Comparison of ENCODE assay signal across 9 cellular contexts in genomic region chr4:145679991-145680455, GRCh38. TPM values are rescaled to one million over a fixed set of nuclear protein-coding genes. Genes with fewer than 3 reads are reported as not detected.
DNase-seq lines count a peak whose midpoint lies in the region; ATAC-seq and TF ChIP-seq lines count a peak whose summit lies in the region.
"Had no signal": no experiment of that assay in that cellular context is flagged by ENCODE, and none has a peak within 500 bp of the region (broad histone marks: within the 10 kb centered on the region; RNA-seq: fewer than 3 reads in every experiment).

TSS of gene C4orf51 (plus strand) at chr4:145680146. CDS start at chr4:145680204, 58 bp downstream.

- no peaks in the 10 kb centered on the region for H3K9me3 ChIP-seq in ovary

- H3K9me3 Mint-ChIP-seq in activated CD4-positive, alpha-beta T cell treated with anti-CD3 and anti-CD28 coated beads, Interleukin-2, amount 10 ng/mL, durations not matched to agents 24 days and 14 days: peaks cover 13% of the 10 kb centered on the region

- H3K27ac Mint-ChIP-seq in activated CD4-positive, alpha-beta T cell treated with anti-CD3 and anti-CD28 coated beads, Interleukin-2, amount 10 ng/mL, durations not matched to agents 24 days and 14 days: no peak within 1 kb of the TSS
- H3K27ac Mint-ChIP-seq: activated naive CD8-positive, alpha-beta T cell treated with anti-CD3 and anti-CD28 coated beads, Interleukin-2, amount 10 ng/mL, durations not matched to agents 7 days and 5 days had no signal

- POLR2A ChIA-PET in RWPE1 (lab: Yijun Ruan, JAX; ENCODE audit: low non-redundant PET): no interaction called here

- H3K4me1 Mint-ChIP-seq in activated CD4-positive, alpha-beta T cell treated with anti-CD3 and anti-CD28 coated beads, Interleukin-2, amount 10 ng/mL, durations not matched to agents 24 days and 14 days: no peaks in the 10 kb centered on the region
- H3K4me1 Mint-ChIP-seq: activated naive CD8-positive, alpha-beta T cell treated with anti-CD3 and anti-CD28 coated beads, Interleukin-2, amount 10 ng/mL, durations not matched to agents 7 days and 5 days had no signal

- TF ChIP-seq EP300 in ovary (IDR thresholded peaks at IDR 0.05): no peak

- no peak within 1 kb of the TSS for H3K4me3 ChIP-seq in ovary

- no peak within 1 kb of the TSS for H3K4me3 Mint-ChIP-seq in activated CD4-positive, alpha-beta T cell treated with anti-CD3 and anti-CD28 coated beads, Interleukin-2, amount 10 ng/mL, durations not matched to agents 24 days and 14 days
- H3K4me3 Mint-ChIP-seq: activated naive CD8-positive, alpha-beta T cell treated with anti-CD3 and anti-CD28 coated beads, Interleukin-2, amount 10 ng/mL, durations not matched to agents 7 days and 5 days had no signal

- DNase-seq in GM04503 (ENCODE audit: low read depth) (peak; percentile 55), RWPE1 (ENCODE audit: low spot score) (peak; percentile 29), foreskin keratinocyte (peak; percentile 16 to 54), putamen (ENCODE audit: low spot score) (peak; percentile 18), ovary (no peak), GDM1 (lab: John Stamatoyannopoulos, UW) (no peak)
- DNase-seq in activated CD4-positive, alpha-beta T cell treated with anti-CD3 and anti-CD28 coated beads, Interleukin-2, amount 10 ng/mL, durations not matched to agents 24 days and 14 days: no peak
- DNase-seq: activated naive CD8-positive, alpha-beta T cell treated with anti-CD3 and anti-CD28 coated beads, Interleukin-2, amount 10 ng/mL, durations not matched to agents 7 days and 5 days had no signal

- no peaks in the 10 kb centered on the region for H3K36me3 Mint-ChIP-seq in activated CD4-positive, alpha-beta T cell treated with anti-CD3 and anti-CD28 coated beads, Interleukin-2, amount 10 ng/mL, durations not matched to agents 24 days and 14 days (ENCODE audit: low read depth)

- H3K27me3 Mint-ChIP-seq in activated CD4-positive, alpha-beta T cell treated with anti-CD3 and anti-CD28 coated beads, Interleukin-2, amount 10 ng/mL, durations not matched to agents 24 days and 14 days: peaks cover 9% of the 10 kb centered on the region

- H3K36me3 ChIP-seq in ovary: no peaks in the 10 kb centered on the region

- intact Hi-C loops in ovary (cut with DNase I): no loop called here
- intact Hi-C loops in activated CD4-positive, alpha-beta T cell treated with anti-CD3 and anti-CD28 coated beads, Interleukin-2, amount 10 ng/mL, durations not matched to agents 24 days and 14 days (cut with micrococcal nuclease): no loop called here

- TF ChIP-seq CTCF in RWPE1 (conservative IDR thresholded peaks at IDR 0.05; ENCODE audit: low read depth) (no peak), foreskin keratinocyte (conservative IDR thresholded peaks at IDR 0.05) (no peak), ovary (IDR thresholded peaks at IDR 0.05) (no peak)

- no peak within 1 kb of the TSS for H3K27ac ChIP-seq in RWPE1
- H3K27ac ChIP-seq in foreskin keratinocyte: no peak within 1 kb of the TSS
- no peak within 1 kb of the TSS for H3K27ac ChIP-seq in ovary

- H3K4me1 ChIP-seq in foreskin keratinocyte (peaks cover 7% of the 10 kb centered on the region), ovary (ENCODE audit: insufficient read depth) (no peaks in the 10 kb centered on the region)

- ATAC-seq in foreskin keratinocyte: peak; percentile 91
- ATAC-seq in HG03469 (IDR thresholded peaks at IDR 0.05; ENCODE audit: unreplicated experiment): no peak

- no peaks in the 10 kb centered on the region for H3K27me3 ChIP-seq in foreskin keratinocyte
- H3K27me3 ChIP-seq in ovary: no peaks in the 10 kb centered on the region

- TF ChIP-seq POLR2A in ovary (IDR thresholded peaks at IDR 0.05): no peak

- CTCF ChIA-PET in RWPE1 (lab: Yijun Ruan, JAX): interaction anchor here (0.6 to 1.0 kb wide), 2 partner anchors 43 to 211 kb away, joined by 3 to 4 read pairs; no protein-coding TSS in a partner anchor

- 25 to 39% (median 33%) methylated on average over 6 of the region's 6 CpGs for WGBS in ovary, 3 donors

RNA-seq across cellular contexts. Expression of gene C4orf51, which starts in this region (rescaled TPM):
- not detected in 2 replicates for total RNA-seq in foreskin keratinocyte
- not detected in 2 replicates for polyA plus RNA-seq in foreskin keratinocyte
- total RNA-seq in ovary: not detected
- not detected for polyA plus RNA-seq in ovary
- not detected in 2 replicates for total RNA-seq in activated CD4-positive, alpha-beta T cell treated with anti-CD3 and anti-CD28 coated beads, Interleukin-2, amount 10 ng/mL, durations not matched to agents 24 days and 14 days
- total RNA-seq: activated naive CD8-positive, alpha-beta T cell treated with anti-CD3 and anti-CD28 coated beads, Interleukin-2, amount 10 ng/mL, durations not matched to agents 7 days and 5 days had no signal

Comparison
In these comparisons a context has a peak if more than half of its experiments do, and no peak if none do; other contexts are left out.
1. Peak in DNase-seq and ATAC-seq in foreskin keratinocyte; RNA of the gene not detected or under 1 TPM.
2. DNase-seq: peak in GM04503 (single experiment), RWPE1 (single experiment) and putamen (single experiment); none in ovary (0 of 5), activated CD4-positive, alpha-beta T cell treated with anti-CD3 and anti-CD28 coated beads, Interleukin-2, amount 10 ng/mL, durations not matched to agents 24 days and 14 days (single experiment) and GDM1 (single experiment).